In genomic region chr1:5965586-5966131, GRCh38 we compare ENCODE assay signal across 16 cellular contexts. TPM values are rescaled to one million over a fixed set of nuclear protein-coding genes. Genes with fewer than 3 reads are reported as not detected.
DNase-seq lines count a peak whose midpoint lies in the region; ATAC-seq, FAIRE-seq and TF ChIP-seq lines count a peak whose summit lies in the region.
"Had no signal": no experiment of that assay in that cellular context is flagged by ENCODE, and none has a peak within 500 bp of the region (broad histone marks: within the 10 kb centered on the region; RNA-seq: fewer than 3 reads in every experiment).

No MANE protein-coding gene starts in this region.

- in situ Hi-C loops in GM13977 (cut with MboI; ENCODE audit: low pct_unique_long_range_greater_than_20kb, low sequenced_read_pairs, unreplicated experiment), result no loop called here

- CTCF ChIA-PET in H1 (lab: Charles Lee; ENCODE audit: partially characterized antibody), result interaction anchor here (0.9 to 1.5 kb wide), 2 partner anchors 9 to 130 kb away, joined by 3 read pairs; no protein-coding TSS in a partner anchor

- TF ChIP-seq RAD21 in H1 (IDR thresholded peaks at IDR 0.05 in 1 of 2, conservative IDR thresholded peaks at IDR 0.05 in 1 of 2; ENCODE audit: low read depth in 2 of 2, low read length in 2 of 2), result no peak

- H3K18ac ChIP-seq in H1 (ENCODE audit: extremely low read depth, low read length), result no peak overlapping the region

- no peak overlapping the region for H2AFZ ChIP-seq in H1 (ENCODE audit: low read length)

- no peak overlapping the region for H4K91ac ChIP-seq in H1 (replicated peaks; ENCODE audit: insufficient read length, low read length)

- H3K4me3 ChIP-seq in H1 (ENCODE audit: extremely low read depth in 1 of 4, insufficient read depth in 2 of 4, low read depth in 3 of 4, low read length in 4 of 4) (no peak overlapping the region), upper lobe of left lung (no peak overlapping the region)
- H3K4me3 ChIP-seq: BLaER1 treated with 17β-estradiol and CSF1 and Interleukin-3, amounts not matched to agents 10 nM and 100 nM; HAP-1 had no signal

- H3K27me3 ChIP-seq in H1 (replicated peaks in 1 of 4; ENCODE audit: control insufficient read depth in 3 of 4, extremely low read depth in 1 of 4, insufficient read depth in 3 of 4, low read length in 3 of 4) (no peaks in the 10 kb centered on the region), upper lobe of left lung (no peaks in the 10 kb centered on the region)
- H3K27me3 ChIP-seq: BLaER1 treated with 17β-estradiol and CSF1 and Interleukin-3, amounts not matched to agents 10 nM and 100 nM had no signal

- H3K4me1 ChIP-seq in H1 (replicated peaks in 1 of 4; ENCODE audit: control insufficient read depth in 3 of 4, insufficient read depth in 4 of 4, low read length in 3 of 4) (peaks cover 0 to 1% (median 0%) of the 10 kb centered on the region in 4 experiments; a peak in 1 of 7 replicates), upper lobe of left lung (no peaks in the 10 kb centered on the region)
- H3K4me1 ChIP-seq: Caco-2, HAP-1 had no signal

- H2BK12ac ChIP-seq in H1 (ENCODE audit: low read depth, low read length), result no peak overlapping the region

- no peak for FAIRE-seq in H1 (lab: Jason Lieb, UNC)
- FAIRE-seq: D721Med, G401.6, GM12891, GM18507 had no signal

- no peak overlapping the region for H2BK20ac ChIP-seq in H1 (ENCODE audit: low read length)

- intact Hi-C loops in Right ventricle myocardium inferior (cut with DNase I) (no loop called here), Right ventricle myocardium superior (cut with DNase I) (no loop called here), posterior vena cava (cut with DNase I) (no loop called here)

- peaks cover 5% of the 10 kb centered on the region for H3K79me1 ChIP-seq in H1 (ENCODE audit: low read depth, low read length)

- H3K56ac ChIP-seq in H1 (replicated peaks; ENCODE audit: insufficient read length, low read depth, low read length), result no peak overlapping the region

- no peaks in the 10 kb centered on the region for H3K23me2 ChIP-seq in H1 (ENCODE audit: low read depth, low read length)

- H3K4me2 ChIP-seq in H1 (ENCODE audit: insufficient read depth in 1 of 2, low read depth in 2 of 2, low read length in 2 of 2), result no peak overlapping the region
- H3K4me2 ChIP-seq: BLaER1 treated with 17β-estradiol and CSF1 and Interleukin-3, amounts not matched to agents 10 nM and 100 nM had no signal

- no peaks in the 10 kb centered on the region for H3K9me3 ChIP-seq in H1 (ENCODE audit: insufficient read depth in 2 of 2, low read depth in 1 of 2, low read length in 1 of 2)
- no peaks in the 10 kb centered on the region for H3K9me3 ChIP-seq in upper lobe of left lung
- H3K9me3 ChIP-seq: BLaER1 treated with 17β-estradiol and CSF1 and Interleukin-3, amounts not matched to agents 10 nM and 100 nM; Caco-2; HAP-1 had no signal

- H4K5ac ChIP-seq in H1 (ENCODE audit: insufficient read length, low read depth, low read length), result no peak overlapping the region

- H3K4ac ChIP-seq in H1 (replicated peaks; ENCODE audit: insufficient read length, low read depth, low read length), result no peak overlapping the region

- POLR2A ChIA-PET in H1 (lab: Charles Lee; ENCODE audit: partially characterized antibody), result no interaction called here

- H3K79me2 ChIP-seq in H1 (ENCODE audit: control insufficient read depth in 1 of 2, insufficient read depth in 2 of 2, low read length in 2 of 2), result no peaks in the 10 kb centered on the region

- peak overlapping the region; percentile 16; the same call in 1 of the 2 replicates for H4K8ac ChIP-seq in H1 (ENCODE audit: extremely low read depth, insufficient read depth, low read length)

- TF ChIP-seq CTCF in H1 (IDR thresholded peaks at IDR 0.05; ENCODE audit: control extremely low read depth in 1 of 3, insufficient read depth in 1 of 3, low read depth in 1 of 3, low read length in 3 of 3) (no peak), upper lobe of left lung (IDR thresholded peaks at IDR 0.05) (no peak), GM13977 (IDR thresholded peaks at IDR 0.05; ENCODE audit: extremely low read depth, insufficient read depth, missing control alignments) (no peak)

- H2BK120ac ChIP-seq in H1 (replicated peaks; ENCODE audit: low read depth, low read length), result no peak overlapping the region

- TF ChIP-seq POLR2A in H1 (IDR thresholded peaks at IDR 0.05; ENCODE audit: control extremely low read depth in 1 of 2, low read depth in 2 of 2, low read length in 2 of 2) (no peak), upper lobe of left lung (IDR thresholded peaks at IDR 0.05) (no peak)

- H3K27ac ChIP-seq in H1 (ENCODE audit: low read depth, low read length), result no peak overlapping the region
- no peak overlapping the region for H3K27ac ChIP-seq in upper lobe of left lung
- H3K27ac ChIP-seq: BLaER1 treated with 17β-estradiol and CSF1 and Interleukin-3, amounts not matched to agents 10 nM and 100 nM had no signal

- H2BK5ac ChIP-seq in H1 (ENCODE audit: low read depth, low read length), result no peak overlapping the region; the same call in 1 of the 2 replicates

- no peak for TF ChIP-seq EP300 in H1 (IDR thresholded peaks at IDR 0.05; ENCODE audit: borderline replicate concordance in 1 of 2, low read depth in 2 of 2, low read length in 2 of 2)
- TF ChIP-seq EP300 in upper lobe of left lung (IDR thresholded peaks at IDR 0.05), result no peak

- DNase-seq in Right ventricle myocardium inferior (ENCODE audit: missing footprints) (peak; percentile 16), Right ventricle myocardium superior (no peak), H1 (ENCODE audit: low read depth in 1 of 2, low spot score in 2 of 2) (no peak), posterior vena cava (ENCODE audit: low spot score) (peak; percentile 54), upper lobe of left lung (no peak), GM13977 (ENCODE audit: low spot score) (no peak)
- DNase-seq: Caco-2; CD4-positive, CD25-positive, alpha-beta regulatory T cell; CD8-positive, alpha-beta memory T cell had no signal

- no peak overlapping the region for H3K14ac ChIP-seq in H1 (ENCODE audit: insufficient read length)

- ATAC-seq in Right ventricle myocardium inferior (no peak), Right ventricle myocardium superior (ENCODE audit: poor library complexity) (no peak), GM19455 (IDR thresholded peaks at IDR 0.05; ENCODE audit: unreplicated experiment) (no peak), upper lobe of left lung (ENCODE audit: low FRiP score in 2 of 2) (no peak)

- 86% methylated on average over 16 of the region's 16 CpGs; no CpG with 5 or more reads in 1 of the 2 experiments for whole genome bisulfite sequencing in H1 (ENCODE audit: extremely low coverage in 1 of 2, insufficient coverage in 1 of 2, insufficient read length in 1 of 2, insufficient replicate concordance in 2 of 2, low coverage in 1 of 2, low lambda C conversion rate in 2 of 2, missing lambda C conversion rate in 1 of 2), 2 experiments
- WGBS in upper lobe of left lung, 2 donors, result 95 to 97% methylated on average over 13 to 16 of the region's 16 CpGs

- peaks cover 0 to 8% (median 2%) of the 10 kb centered on the region in 4 experiments; a peak in 3 of 8 replicates for H3K36me3 ChIP-seq in H1 (ENCODE audit: control insufficient read depth in 2 of 4, insufficient read depth in 4 of 4, low read length in 3 of 4)
- peaks cover 5 to 65% (median 26%) of the 10 kb centered on the region in 4 donors for H3K36me3 ChIP-seq in upper lobe of left lung
- H3K36me3 ChIP-seq: HAP-1 had no signal

- H2BK15ac ChIP-seq in H1 (ENCODE audit: low read length), result no peak overlapping the region

- H3K23ac ChIP-seq in H1 (ENCODE audit: insufficient read length), result no peak overlapping the region

- no peaks in the 10 kb centered on the region for H4K20me1 ChIP-seq in H1 (replicated peaks in 1 of 2; ENCODE audit: control insufficient read depth in 1 of 2, insufficient read depth in 2 of 2, low read length in 2 of 2)

- H3K9ac ChIP-seq in H1 (replicated peaks in 1 of 4; ENCODE audit: extremely low read depth in 1 of 4, low read depth in 3 of 4, low read length in 3 of 4), result no peak overlapping the region
- H3K9ac ChIP-seq: BLaER1 treated with 17β-estradiol and CSF1 and Interleukin-3, amounts not matched to agents 10 nM and 100 nM had no signal

- H2AK5ac ChIP-seq in H1 (ENCODE audit: low read depth, low read length), result no peak overlapping the region

TF ChIP-seq in H1, 55 proteins besides CTCF, POLR2A, EP300 and RAD21 (continues in another document):
- TF ChIP-seq TBP (IDR thresholded peaks at IDR 0.05; ENCODE audit: low read depth, low read length) (no peak), RBBP5 (IDR thresholded peaks at IDR 0.05; ENCODE audit: borderline replicate concordance, low read depth, low read length) (no peak), SIX5 (IDR thresholded peaks at IDR 0.05; ENCODE audit: low read depth, low read length) (no peak), JUND (IDR thresholded peaks at IDR 0.05; ENCODE audit: low read length) (no peak), ASH2L (IDR thresholded peaks at IDR 0.05; ENCODE audit: low read length) (no peak), YY1 (IDR thresholded peaks at IDR 0.05; ENCODE audit: low read depth, low read length) (no peak), SIRT6 (IDR thresholded peaks at IDR 0.05; ENCODE audit: low read length) (no peak), EGR1 (IDR thresholded peaks at IDR 0.05; ENCODE audit: borderline replicate concordance, low read depth, low read length) (no peak), GABPA (IDR thresholded peaks at IDR 0.05; ENCODE audit: borderline replicate concordance, insufficient read depth, low read length) (no peak), MAX (IDR thresholded peaks at IDR 0.05) (no peak), POU5F1 (IDR thresholded peaks at IDR 0.05; ENCODE audit: low read depth, low read length) (no peak)

RNA-seq across cellular contexts. Expression of gene NPHP4, which starts 26.6 kb away (rescaled TPM):
- 4.8 TPM for total RNA-seq in Right ventricle myocardium inferior
- total RNA-seq in Right ventricle myocardium superior, result 4.3 TPM
- 13.6 and 14.0 TPM in 2 replicates for total RNA-seq in H1 (2021; fragmentation: NEBNext Ultra II Directional; extraction: Animal tissue kit (Norgen Biotek cat#: 25700))
- 5.8 and 10.3 TPM in 2 replicates for polyA plus RNA-seq in H1 (2011; rRNA removed)
- 7.2 TPM for polyA plus RNA-seq in H1 (2011; cell fraction: cytosol; rRNA removed)
- 37.6 TPM for polyA plus RNA-seq in H1 (2011; cell fraction: nucleus; rRNA removed)
- 8.5 to 11.5 TPM (median 11.0 TPM) in 4 replicates for polyA plus RNA-seq in H1 (2012, experiment 1 of 2)
- 5.8 TPM for polyA plus RNA-seq in H1 (2012, experiment 2 of 2)
- polyA plus RNA-seq in H1 (2013, experiment 1 of 2), result 4.3 TPM
- polyA plus RNA-seq in H1 (2013, experiment 2 of 2), result 3.9 TPM
- polyA minus RNA-seq in H1 (2011; rRNA and poly(A)+ RNA removed), result 8.3 and 8.4 TPM in 2 replicates
- polyA minus RNA-seq in H1 (2011; cell fraction: cytosol; rRNA and poly(A)+ RNA removed), result 8.1 TPM
- polyA minus RNA-seq in H1 (2011; cell fraction: nucleus; rRNA and poly(A)+ RNA removed), result 17.8 TPM
- total RNA-seq in posterior vena cava, result 1 to 10 TPM; 6.9 to 7.7 TPM
- 10 to 100 TPM; 13.5 to 45.1 (median 19.9) TPM for total RNA-seq in upper lobe of left lung

Comparison
In these comparisons a context has a peak if more than half of its experiments do, and no peak if none do; other contexts are left out.
1. DNase-seq: peak in Right ventricle myocardium inferior (single experiment) and posterior vena cava (single experiment); none in Right ventricle myocardium superior (single experiment), H1 (0 of 2), upper lobe of left lung (0 of 2) and GM13977 (single experiment).